Comparison of ENCODE assay signal across 20 cellular contexts in genomic region chr3:43128458-43128857, GRCh38. TPM values are rescaled to one million over a fixed set of nuclear protein-coding genes. Genes with fewer than 3 reads are reported as not detected.
DNase-seq lines count a peak whose midpoint lies in the region; ATAC-seq, FAIRE-seq and TF ChIP-seq lines count a peak whose summit lies in the region.
"Had no signal": no experiment of that assay in that cellular context is flagged by ENCODE, and none has a peak within 500 bp of the region (broad histone marks: within the 10 kb centered on the region; RNA-seq: fewer than 3 reads in every experiment).

No MANE protein-coding gene starts in this region.

- no peak overlapping the region for H3K27ac ChIP-seq in H1 (ENCODE audit: low read depth, low read length)
- no peak overlapping the region for H3K27ac ChIP-seq in left lung
- H3K27ac ChIP-seq in ascending aorta, result no peak overlapping the region
- H3K27ac ChIP-seq: BLaER1, GM23248 had no signal

- 84% methylated on average over 1 of the region's 1 CpG; no CpG with 5 or more reads in 1 of the 2 experiments for WGBS in H1 (ENCODE audit: extremely low coverage in 1 of 2, insufficient coverage in 1 of 2, insufficient read length in 1 of 2, insufficient replicate concordance in 2 of 2, low coverage in 1 of 2, low lambda C conversion rate in 2 of 2, missing lambda C conversion rate in 1 of 2), 2 experiments

- no peaks in the 10 kb centered on the region for H3K23me2 ChIP-seq in H1 (ENCODE audit: low read depth, low read length)

- POLR2A ChIA-PET in H1 (lab: Charles Lee; ENCODE audit: partially characterized antibody), result no interaction called here

- no peak overlapping the region for H4K8ac ChIP-seq in H1 (ENCODE audit: extremely low read depth, insufficient read depth, low read length)

- H3K36me3 ChIP-seq in H1 (ENCODE audit: control insufficient read depth in 2 of 4, insufficient read depth in 4 of 4, low read length in 3 of 4) (no peaks in the 10 kb centered on the region), left lung (no peaks in the 10 kb centered on the region), ascending aorta (no peaks in the 10 kb centered on the region)
- H3K36me3 ChIP-seq: BLaER1 had no signal

- no peak for TF ChIP-seq RAD21 in H1 (IDR thresholded peaks at IDR 0.05 in 1 of 2, conservative IDR thresholded peaks at IDR 0.05 in 1 of 2; ENCODE audit: low read depth in 2 of 2, low read length in 2 of 2)

- H3K79me2 ChIP-seq in H1 (ENCODE audit: control insufficient read depth in 1 of 2, insufficient read depth in 2 of 2, low read length in 2 of 2), result no peaks in the 10 kb centered on the region

- no peak overlapping the region for H3K18ac ChIP-seq in H1 (ENCODE audit: extremely low read depth, low read length)

- TF ChIP-seq CTCF in H1 (IDR thresholded peaks at IDR 0.05; ENCODE audit: control extremely low read depth in 1 of 3, insufficient read depth in 1 of 3, low read depth in 1 of 3, low read length in 3 of 3), result no peak
- no peak for TF ChIP-seq CTCF in left lung (IDR thresholded peaks at IDR 0.05)
- no peak for TF ChIP-seq CTCF in ascending aorta (IDR thresholded peaks at IDR 0.05)

- no peak overlapping the region for H2BK5ac ChIP-seq in H1 (ENCODE audit: low read depth, low read length)

- no peak overlapping the region for H3K23ac ChIP-seq in H1 (ENCODE audit: insufficient read length)

- H3K4me3 ChIP-seq in H1 (ENCODE audit: extremely low read depth in 1 of 4, insufficient read depth in 2 of 4, low read depth in 3 of 4, low read length in 4 of 4) (no peak overlapping the region), left lung (no peak overlapping the region), ascending aorta (no peak overlapping the region)
- H3K4me3 ChIP-seq: BLaER1, GM23248 had no signal

- no peak overlapping the region for H2AK5ac ChIP-seq in H1 (ENCODE audit: low read depth, low read length)

- no peak overlapping the region for H3K9ac ChIP-seq in H1 (replicated peaks in 1 of 4; ENCODE audit: extremely low read depth in 1 of 4, low read depth in 3 of 4, low read length in 3 of 4)
- H3K9ac ChIP-seq: BLaER1, GM23248 had no signal

- no peak overlapping the region for H4K91ac ChIP-seq in H1 (replicated peaks; ENCODE audit: insufficient read length, low read length)

- DNase-seq in SIG-M5 treated with dmso at 0.1 percent for 504 hours (lab: John Stamatoyannopoulos, UW; ENCODE audit: unreplicated experiment), result peak; percentile 6
- DNase-seq in SIG-M5 (lab: John Stamatoyannopoulos, UW), result no peak
- no peak for DNase-seq in H1 (ENCODE audit: low read depth in 1 of 2, low spot score in 2 of 2)
- no peak for DNase-seq in left lung
- DNase-seq in ascending aorta (ENCODE audit: low spot score in 2 of 2), result no peak
- DNase-seq: 8988T; Calu3; CD4-positive, alpha-beta memory T cell; DMS79 treated with DMSO at 0.1 percent for 48 hours; GF-D8; GM23248; HFFc6; IMR-90 had no signal

- TF ChIP-seq POLR2A in H1 (IDR thresholded peaks at IDR 0.05; ENCODE audit: control extremely low read depth in 1 of 2, low read depth in 2 of 2, low read length in 2 of 2), result no peak

- H2BK15ac ChIP-seq in H1 (ENCODE audit: low read length), result no peak overlapping the region

- CTCF ChIA-PET in H1 (lab: Charles Lee; ENCODE audit: partially characterized antibody), result interaction anchor here (1.0 to 2.4 kb wide), 5 partner anchors 9 to 167 kb away, joined by 3 to 12 read pairs (median 4); no protein-coding TSS in a partner anchor

- no peak overlapping the region for H2BK120ac ChIP-seq in H1 (replicated peaks; ENCODE audit: low read depth, low read length)

- intact Hi-C loops in left lung (cut with DNase I), result no loop called here
- intact Hi-C loops in ascending aorta (cut with DNase I), result no loop called here

- ATAC-seq in left lung, result peak; percentile 44
- ATAC-seq in GM19467 (IDR thresholded peaks at IDR 0.05; ENCODE audit: unreplicated experiment), result no peak
- ATAC-seq in HG03045 (IDR thresholded peaks at IDR 0.05; ENCODE audit: unreplicated experiment), result no peak
- ATAC-seq: HCT116 had no signal

- TF ChIP-seq EP300 in H1 (IDR thresholded peaks at IDR 0.05; ENCODE audit: borderline replicate concordance in 1 of 2, low read depth in 2 of 2, low read length in 2 of 2), result no peak

- H2BK20ac ChIP-seq in H1 (ENCODE audit: low read length), result no peak overlapping the region

- no peak for FAIRE-seq in H1 (lab: Jason Lieb, UNC)
- FAIRE-seq: GM19239, H54, HTR-8/SVneo had no signal

- H3K27me3 ChIP-seq in H1 (replicated peaks in 1 of 4; ENCODE audit: control insufficient read depth in 3 of 4, extremely low read depth in 1 of 4, insufficient read depth in 3 of 4, low read length in 3 of 4) (no peaks in the 10 kb centered on the region), left lung (no peaks in the 10 kb centered on the region), ascending aorta (no peaks in the 10 kb centered on the region)
- H3K27me3 ChIP-seq: BLaER1 had no signal

- no peak overlapping the region for H3K56ac ChIP-seq in H1 (replicated peaks; ENCODE audit: insufficient read length, low read depth, low read length)

- peak overlapping the region; percentile 6; the same call in 1 of the 2 replicates for H2AFZ ChIP-seq in H1 (ENCODE audit: low read length)
- H2AFZ ChIP-seq: GM23248 had no signal

- H3K4ac ChIP-seq in H1 (replicated peaks; ENCODE audit: insufficient read length, low read depth, low read length), result no peak overlapping the region

- no peak overlapping the region for H4K5ac ChIP-seq in H1 (ENCODE audit: insufficient read length, low read depth, low read length)

- H3K4me1 ChIP-seq in H1 (replicated peaks in 1 of 4; ENCODE audit: control insufficient read depth in 3 of 4, insufficient read depth in 4 of 4, low read length in 3 of 4) (no peaks in the 10 kb centered on the region), left lung (no peaks in the 10 kb centered on the region), ascending aorta (no peaks in the 10 kb centered on the region)
- H3K4me1 ChIP-seq: BLaER1 had no signal

- H3K79me1 ChIP-seq in H1 (ENCODE audit: low read depth, low read length), result no peaks in the 10 kb centered on the region

- no peak overlapping the region for H3K4me2 ChIP-seq in H1 (ENCODE audit: insufficient read depth in 1 of 2, low read depth in 2 of 2, low read length in 2 of 2)
- H3K4me2 ChIP-seq: BLaER1 had no signal

- H3K9me3 ChIP-seq in H1 (ENCODE audit: insufficient read depth in 2 of 2, low read depth in 1 of 2, low read length in 1 of 2), result no peaks in the 10 kb centered on the region
- H3K9me3 ChIP-seq in left lung, result peaks cover 0 to 7% of the 10 kb centered on the region in 2 donors
- H3K9me3 ChIP-seq in ascending aorta, result peaks cover 0 to 14% of the 10 kb centered on the region in 2 donors

- no peaks in the 10 kb centered on the region for H4K20me1 ChIP-seq in H1 (replicated peaks in 1 of 2; ENCODE audit: control insufficient read depth in 1 of 2, insufficient read depth in 2 of 2, low read length in 2 of 2)
- H4K20me1 ChIP-seq: BLaER1 had no signal

- no peak overlapping the region for H3K14ac ChIP-seq in H1 (ENCODE audit: insufficient read length)

- H2BK12ac ChIP-seq in H1 (ENCODE audit: low read depth, low read length), result no peak overlapping the region

TF ChIP-seq in H1, 55 proteins besides CTCF, POLR2A, EP300 and RAD21:
- TF ChIP-seq TBP (IDR thresholded peaks at IDR 0.05; ENCODE audit: low read depth, low read length) (no peak), CBX8 (IDR thresholded peaks at IDR 0.05; ENCODE audit: borderline replicate concordance, low read depth, low read length) (no peak), TEAD4 (IDR thresholded peaks at IDR 0.05; ENCODE audit: low read depth, low read length) (no peak), PHF8 (conservative IDR thresholded peaks at IDR 0.05; ENCODE audit: low read depth, low read length) (no peak), RXRA (IDR thresholded peaks at IDR 0.05; ENCODE audit: insufficient read depth, low read depth, low read length) (no peak), GABPA (IDR thresholded peaks at IDR 0.05; ENCODE audit: borderline replicate concordance, insufficient read depth, low read length) (no peak), EZH2 (IDR thresholded peaks at IDR 0.05; ENCODE audit: low read depth, low read length, severe bottlenecking) (no peak)

RNA-seq across cellular contexts. Expression of gene POMGNT2, which starts 22.6 kb away (rescaled TPM):
- total RNA-seq in H1 (2021; fragmentation: NEBNext Ultra II Directional; extraction: Animal tissue kit (Norgen Biotek cat#: 25700)), result 13.6 and 15.6 TPM in 2 replicates
- 35.7 and 40.1 TPM in 2 replicates for polyA plus RNA-seq in H1 (2011; rRNA removed)
- polyA plus RNA-seq in H1 (2011; cell fraction: cytosol; rRNA removed), result 22.8 TPM
- polyA plus RNA-seq in H1 (2011; cell fraction: nucleus; rRNA removed), result 26.6 TPM
- polyA plus RNA-seq in H1 (2012, experiment 1 of 2), result 10.8 to 18.8 TPM (median 17.0 TPM) in 4 replicates
- 17.7 TPM for polyA plus RNA-seq in H1 (2012, experiment 2 of 2)
- polyA plus RNA-seq in H1 (2013, experiment 1 of 2), result 17.7 TPM
- polyA plus RNA-seq in H1 (2013, experiment 2 of 2), result 19.1 TPM
- polyA minus RNA-seq in H1 (2011; rRNA and poly(A)+ RNA removed), result 17.0 and 17.2 TPM in 2 replicates
- 9.2 TPM for polyA minus RNA-seq in H1 (2011; cell fraction: cytosol; rRNA and poly(A)+ RNA removed)
- 8.1 TPM for polyA minus RNA-seq in H1 (2011; cell fraction: nucleus; rRNA and poly(A)+ RNA removed)
- total RNA-seq in left lung (10 to 100 TPM; 15.3 to 15.5 TPM), ascending aorta (14.5 TPM)
